15 cellular contexts compared by ENCODE assay signal in genomic region chr10:91634246-91634645, GRCh38. TPM values are rescaled to one million over a fixed set of nuclear protein-coding genes. Genes with fewer than 3 reads are reported as not detected.
DNase-seq lines count a peak whose midpoint lies in the region; ATAC-seq, FAIRE-seq and TF ChIP-seq lines count a peak whose summit lies in the region.
"Had no signal": no experiment of that assay in that cellular context is flagged by ENCODE, and none has a peak within 500 bp of the region (broad histone marks: within the 10 kb centered on the region; RNA-seq: fewer than 3 reads in every experiment).

No MANE protein-coding gene starts in this region.

- in situ Hi-C loops in gastrocnemius medialis (cut with MboI; ENCODE audit: low sequenced_read_pairs in 4 of 4), result loop anchor here in 3 of 4 donors (10.0 to 25.0 kb wide), 3 partner anchors 79 to 247 kb away; no protein-coding TSS in a partner anchor

- no peak for TF ChIP-seq EP300 in A549 (IDR thresholded peaks at IDR 0.05)
- no peak for TF ChIP-seq EP300 in gastroesophageal sphincter (IDR thresholded peaks at IDR 0.05)

- H3K4me3 Mint-ChIP-seq in glutamatergic neuron (ENCODE audit: unreplicated experiment), result no peak overlapping the region

- no peak for TF ChIP-seq RAD21 in A549 (conservative IDR thresholded peaks at IDR 0.05 in 1 of 2, IDR thresholded peaks at IDR 0.05 in 1 of 2)

- POLR2A ChIA-PET in A549 (lab: Yijun Ruan, JAX), result interaction anchor here (1.5 to 3.4 kb wide), 3 partner anchors 21 to 223 kb away, joined by 3 to 37 read pairs (median 10); no protein-coding TSS in a partner anchor

- 93% methylated on average over 5 of the region's 5 CpGs for WGBS in A549 (ENCODE audit: missing lambda C conversion rate)
- WGBS in gastroesophageal sphincter (ENCODE audit: low coverage in 1 of 2), 2 donors, result 57 to 73% methylated on average over 2 to 5 of the region's 5 CpGs

- peaks cover 0 to 14% of the 10 kb centered on the region in 2 donors for H3K36me3 ChIP-seq in gastroesophageal sphincter
- H3K36me3 ChIP-seq in gastrocnemius medialis, result no peaks in the 10 kb centered on the region
- H3K36me3 ChIP-seq: HAP-1 had no signal

- peak overlapping the region; percentile 46 to 76; a peak in 3 of 6 replicates for H3K27ac ChIP-seq in A549
- peak overlapping the region; percentile 74; the same call in 1 of the 2 replicates for H3K27ac ChIP-seq in VCaP
- H3K27ac ChIP-seq in gastroesophageal sphincter, result peak overlapping the region; percentile 63 to 89 (median 86)
- peak overlapping the region; percentile 86 to 94 (median 91) for H3K27ac ChIP-seq in gastrocnemius medialis

- H3K4me1 ChIP-seq in A549 (peaks cover 25% of the 10 kb centered on the region; the same call in 2 of the 3 replicates), gastroesophageal sphincter (peaks cover 0 to 35% (median 5%) of the 10 kb centered on the region in 3 donors), gastrocnemius medialis (peaks cover 24 to 28% of the 10 kb centered on the region in 2 donors)

- DNase-seq in A549 (ENCODE audit: low read depth in 1 of 2, low spot score in 1 of 2), result no peak
- DNase-seq in gastrocnemius medialis, result peak; percentile 68 to 80
- no peak for DNase-seq in NCI-H2107 (lab: John Stamatoyannopoulos, UW)
- no peak for DNase-seq in globus pallidus (ENCODE audit: low spot score)
- no peak for DNase-seq in glutamatergic neuron
- DNase-seq: NCI-H187, NCI-H446, NCI-H69, Right ventricle myocardium superior had no signal

- H3K4me1 Mint-ChIP-seq in glutamatergic neuron (ENCODE audit: low read depth, unreplicated experiment), result peaks cover 30% of the 10 kb centered on the region

- peaks cover 2% of the 10 kb centered on the region for H3K27me3 Mint-ChIP-seq in glutamatergic neuron (ENCODE audit: unreplicated experiment)

- H3K36me3 Mint-ChIP-seq in glutamatergic neuron (ENCODE audit: unreplicated experiment), result peaks cover 21% of the 10 kb centered on the region

- CTCF ChIA-PET in A549 (lab: Yijun Ruan, JAX), result interaction anchor here (0.8 to 7.0 kb wide), 18 partner anchors 10 to 248 kb away, joined by 3 to 116 read pairs (median 10); no protein-coding TSS in a partner anchor

- H3K4me3 ChIP-seq in A549 (no peak overlapping the region), gastroesophageal sphincter (no peak overlapping the region), gastrocnemius medialis (peak overlapping the region in 1 of 4 donors; percentile 68)
- H3K4me3 ChIP-seq: HAP-1 had no signal

- intact Hi-C loops in gastrocnemius medialis (cut with DNase I; ENCODE audit: low total_unique reads), result loop anchor here (2.0 to 5.0 kb wide), 4 partner anchors 223 to 1987 kb away; partner anchors contain the start of genes ANKRD1, HECTD2 and PANK1

- H3K9me3 Mint-ChIP-seq in glutamatergic neuron (ENCODE audit: unreplicated experiment), result peaks cover 7% of the 10 kb centered on the region

- ATAC-seq in A549 (no peak), gastroesophageal sphincter (no peak), gastrocnemius medialis (peak; percentile 45 to 46), HG02588 (IDR thresholded peaks at IDR 0.05; ENCODE audit: unreplicated experiment) (no peak)

- TF ChIP-seq CTCF in A549 (IDR thresholded peaks at IDR 0.05) (no peak), VCaP (conservative IDR thresholded peaks at IDR 0.05) (no peak), gastroesophageal sphincter (IDR thresholded peaks at IDR 0.05) (no peak), gastrocnemius medialis (IDR thresholded peaks at IDR 0.05 in 4 of 5, conservative IDR thresholded peaks at IDR 0.05 in 1 of 5) (no peak), glutamatergic neuron (IDR thresholded peaks at IDR 0.05; ENCODE audit: partially characterized antibody, unreplicated experiment) (no peak)

- no peaks in the 10 kb centered on the region for H3K9me3 ChIP-seq in A549
- H3K9me3 ChIP-seq in gastroesophageal sphincter, result no peaks in the 10 kb centered on the region
- no peaks in the 10 kb centered on the region for H3K9me3 ChIP-seq in gastrocnemius medialis
- H3K9me3 ChIP-seq: HAP-1 had no signal

- no peak overlapping the region for H3K27ac Mint-ChIP-seq in glutamatergic neuron (ENCODE audit: unreplicated experiment)
- H3K27ac Mint-ChIP-seq: CD14-positive monocyte had no signal

- H3K4me2 ChIP-seq in A549, result no peak overlapping the region; the same call in 2 of the 3 replicates

- FAIRE-seq in A549 (lab: Jason Lieb, UNC), result no peak
- FAIRE-seq: RCC 7860 had no signal

- TF ChIP-seq POLR2A in A549 (IDR thresholded peaks at IDR 0.05; ENCODE audit: low read length), result no peak
- no peak for TF ChIP-seq POLR2A in gastroesophageal sphincter (IDR thresholded peaks at IDR 0.05)
- no peak for TF ChIP-seq POLR2A in gastrocnemius medialis (IDR thresholded peaks at IDR 0.05)

- H3K27me3 ChIP-seq in gastroesophageal sphincter (no peaks in the 10 kb centered on the region), gastrocnemius medialis (no peaks in the 10 kb centered on the region)

TF ChIP-seq in A549, 52 proteins besides CTCF, POLR2A, EP300 and RAD21:
- no peak for TF ChIP-seq USF2 (IDR thresholded peaks at IDR 0.05)
- TF ChIP-seq ELK1 (IDR thresholded peaks at IDR 0.05; ENCODE audit: low read depth, low read length), result no peak
- no peak for TF ChIP-seq CHD2 (IDR thresholded peaks at IDR 0.05; ENCODE audit: low read length, partially characterized antibody)
- no peak for TF ChIP-seq EHMT2 (IDR thresholded peaks at IDR 0.05; ENCODE audit: low read depth)
- no peak for TF ChIP-seq RCOR1 (IDR thresholded peaks at IDR 0.05; ENCODE audit: low read depth, low read length)
- no peak for TF ChIP-seq EHF (CRISPR knock-in tag; IDR thresholded peaks at IDR 0.05)
- no peak for TF ChIP-seq KDM1A (IDR thresholded peaks at IDR 0.05; ENCODE audit: low read depth)
- TF ChIP-seq RARB (CRISPR knock-in tag; IDR thresholded peaks at IDR 0.05), result no peak
- no peak for TF ChIP-seq HDAC2 (IDR thresholded peaks at IDR 0.05)
- TF ChIP-seq TFCP2L1 (CRISPR knock-in tag; IDR thresholded peaks at IDR 0.05), result no peak
- TF ChIP-seq ZSCAN20 (CRISPR knock-in tag; IDR thresholded peaks at IDR 0.05), result no peak
- TF ChIP-seq MAZ (IDR thresholded peaks at IDR 0.05; ENCODE audit: borderline replicate concordance, low read depth, low read length), result no peak
- TF ChIP-seq KDM5A (IDR thresholded peaks at IDR 0.05), result no peak
- TF ChIP-seq PBX3 (IDR thresholded peaks at IDR 0.05), result no peak
- no peak for TF ChIP-seq RNF2 (IDR thresholded peaks at IDR 0.05; ENCODE audit: borderline replicate concordance, low read depth)
- TF ChIP-seq PHF8 (IDR thresholded peaks at IDR 0.05; ENCODE audit: borderline replicate concordance, low read depth), result no peak
- TF ChIP-seq MAFK (IDR thresholded peaks at IDR 0.05; ENCODE audit: partially characterized antibody), result no peak
- TF ChIP-seq TP53 (CRISPR knock-in tag; IDR thresholded peaks at IDR 0.05), result no peak
- TF ChIP-seq FOSB (CRISPR knock-in tag; IDR thresholded peaks at IDR 0.05), result no peak
- TF ChIP-seq NFE2L2 (conservative IDR thresholded peaks at IDR 0.05; ENCODE audit: low read length), result no peak

RNA-seq across cellular contexts. Expression of gene PPP1R3C, which starts 1.4 kb away (rescaled TPM):
- polyA plus RNA-seq in A549 (2011; rRNA removed), result 19.7 and 20.0 TPM in 2 replicates
- 4.4 and 5.5 TPM in 2 replicates for polyA plus RNA-seq in A549 (2012; cell fraction: cytosol; rRNA removed)
- 2.3 and 3.9 TPM in 2 replicates for polyA plus RNA-seq in A549 (2012; cell fraction: nucleus; rRNA removed)
- 9.8 to 10.9 TPM (median 10.5 TPM) in 3 replicates for polyA plus RNA-seq in A549 (2017; fragmentation: RNase III; extraction: RNeasy Plus Mini Kit Qiagen cat#74134 plus additional on column Dnase treatment)
- 19.0 and 21.4 TPM in 2 replicates for polyA minus RNA-seq in A549 (2011; rRNA and poly(A)+ RNA removed)
- 100 to 1,000 TPM in 2 of 4 donors, 10 to 100 TPM in 2; 83.3 to 162 (median 96.2) TPM for total RNA-seq in gastroesophageal sphincter
- 10 to 100 TPM in 3 of 4 donors, 1 to 10 TPM in 1; 6.6 to 90.7 (median 65.5) TPM for total RNA-seq in gastrocnemius medialis
- total RNA-seq in glutamatergic neuron (ENCODE audit: unreplicated experiment), result 19.4 TPM
- polyA plus RNA-seq: CD14-positive monocyte had no signal

Comparison
In these comparisons a context has a peak if more than half of its experiments do, and no peak if none do; other contexts are left out.
1. ATAC-seq: peak in gastrocnemius medialis (2 of 2); none in A549 (0 of 2), gastroesophageal sphincter (single experiment) and HG02588 (single experiment).
2. DNase-seq: peak in gastrocnemius medialis (2 of 2); none in A549 (0 of 2), NCI-H2107 (single experiment), globus pallidus (single experiment) and glutamatergic neuron (single experiment).
3. Peak in every context shown above with its lines, with median percentiles within 50 percentile points of each other: H3K27ac ChIP-seq.